In genomic region chr9:125889122-125889523, GRCh38 we compare ENCODE assay signal across 8 cellular contexts.
A peak's percentile ranks its signal among the peaks of the same experiment; 100 is the strongest.
DNase-seq lines count a peak whose midpoint lies in the region; ATAC-seq and TF ChIP-seq lines count a peak whose summit lies in the region.

No MANE protein-coding gene starts in this region.

- H3K27me3 ChIP-seq in RWPE2 (ENCODE audit: insufficient read depth, poor library complexity, severe bottlenecking) (peaks cover 3% of the 10 kb centered on the region), mononuclear cell (ENCODE audit: insufficient read depth, low read length) (peaks cover 33% of the 10 kb centered on the region), tibial nerve (no peaks in the 10 kb centered on the region)
- peaks cover 5% of the 10 kb centered on the region for H3K27me3 ChIP-seq in effector memory CD4-positive, alpha-beta T cell (replicated peaks; ENCODE audit: control insufficient read depth, insufficient read depth, low read length, poor library complexity, severe bottlenecking)

- TF ChIP-seq POLR2A in tibial nerve (IDR thresholded peaks at IDR 0.05) = no peak

- H3K4me3 ChIP-seq in AG04449 (ENCODE audit: low read depth, low read length) (peak overlapping the region; percentile 62), RWPE2 (ENCODE audit: severe bottlenecking) (peak overlapping the region; percentile 36), mononuclear cell (ENCODE audit: low read length) (peak overlapping the region; percentile 37), tibial nerve (peak overlapping the region; percentile 28 to 61 (median 42))
- peak overlapping the region; percentile 43 for H3K4me3 ChIP-seq in effector memory CD4-positive, alpha-beta T cell (ENCODE audit: insufficient read depth, low read depth, low read length, poor library complexity, severe bottlenecking)

- TF ChIP-seq CTCF in AG04449 (IDR thresholded peaks at IDR 0.05; ENCODE audit: insufficient read depth, low read length, missing control alignments) = no peak
- TF ChIP-seq CTCF in RWPE2 (IDR thresholded peaks at IDR 0.05; ENCODE audit: poor library complexity, severe bottlenecking) = no peak
- no peak for TF ChIP-seq CTCF in tibial nerve (IDR thresholded peaks at IDR 0.05)

- no peak for DNase-seq in AG04449 (ENCODE audit: low read depth, low spot score)
- DNase-seq in RWPE2 (ENCODE audit: low spot score) = no peak
- DNase-seq in effector memory CD4-positive, alpha-beta T cell = no peak
- DNase-seq in tibial nerve (ENCODE audit: low spot score in 2 of 2) = no peak

- H3K27ac ChIP-seq in RWPE2 (ENCODE audit: poor library complexity, severe bottlenecking) = no peak overlapping the region
- no peak overlapping the region for H3K27ac ChIP-seq in effector memory CD4-positive, alpha-beta T cell (ENCODE audit: insufficient read depth, low read length, poor library complexity, severe bottlenecking)
- H3K27ac ChIP-seq in tibial nerve = peak overlapping the region in 3 of 4 donors; percentile 37 to 78 (median 44)

- CTCF ChIA-PET in AG04449 (lab: Yijun Ruan, JAX) = interaction anchor here (1.5 kb wide), 1 partner anchor 11 kb away, joined by 6 read pairs; no protein-coding TSS in a partner anchor

- H3K9me3 ChIP-seq in RWPE2 (ENCODE audit: severe bottlenecking) = no peaks in the 10 kb centered on the region
- no peaks in the 10 kb centered on the region for H3K9me3 ChIP-seq in effector memory CD4-positive, alpha-beta T cell (ENCODE audit: control insufficient read depth, low read length)
- H3K9me3 ChIP-seq in mononuclear cell (ENCODE audit: low read depth, low read length) = no peaks in the 10 kb centered on the region
- no peaks in the 10 kb centered on the region for H3K9me3 ChIP-seq in tibial nerve

- POLR2A ChIA-PET in AG04449 (lab: Yijun Ruan, JAX) = no interaction called here

- 23% methylated on average over 22 of the region's 22 CpGs for WGBS in tibial nerve, 2 donors

- H3K36me3 ChIP-seq in RWPE2 (ENCODE audit: low read depth) = no peaks in the 10 kb centered on the region
- H3K36me3 ChIP-seq in effector memory CD4-positive, alpha-beta T cell (ENCODE audit: control insufficient read depth, insufficient read depth, low read length) = no peaks in the 10 kb centered on the region
- no peaks in the 10 kb centered on the region for H3K36me3 ChIP-seq in tibial nerve

- H3K4me1 ChIP-seq in RWPE2 (ENCODE audit: insufficient read depth, poor library complexity, severe bottlenecking) (peaks cover 30% of the 10 kb centered on the region), mononuclear cell (ENCODE audit: insufficient read depth, low read length) (peaks cover 11% of the 10 kb centered on the region), tibial nerve (peaks cover 0 to 49% (median 4%) of the 10 kb centered on the region in 4 donors)
- H3K4me1 ChIP-seq in effector memory CD4-positive, alpha-beta T cell (ENCODE audit: control insufficient read depth, insufficient read depth, low read length, poor library complexity, severe bottlenecking) = peaks cover 9% of the 10 kb centered on the region

- no peak for TF ChIP-seq EP300 in tibial nerve (IDR thresholded peaks at IDR 0.05)

- ATAC-seq in GM18909 (IDR thresholded peaks at IDR 0.05; ENCODE audit: poor library complexity, unreplicated experiment) = peak; percentile 40
- 0 out of 3 replicates have a peak, but pooled peaks have one; percentile 6 for ATAC-seq in RWPE2 (ENCODE audit: low read depth)
- ATAC-seq in GM21576 (IDR thresholded peaks at IDR 0.05; ENCODE audit: unreplicated experiment) = no peak
- ATAC-seq in GM21360 (IDR thresholded peaks at IDR 0.05; ENCODE audit: unreplicated experiment) = no peak

Comparison
In these comparisons a context has a peak if more than half of its experiments do, and no peak if none do; other contexts are left out.
1. ATAC-seq: peak in GM18909 (single experiment) and RWPE2 (single experiment); none in GM21576 (single experiment) and GM21360 (single experiment).
2. H3K27ac ChIP-seq: peak in tibial nerve (3 of 4); none in RWPE2 (single experiment) and effector memory CD4-positive, alpha-beta T cell (single experiment).
3. Peak in every context shown above with its lines, with median percentiles within 50 percentile points of each other: H3K4me3 ChIP-seq.